Comparison of ENCODE assay signal across 9 cellular contexts in genomic region chr7:87148332-87148955, GRCh38. TPM values are rescaled to one million over a fixed set of nuclear protein-coding genes. Genes with fewer than 3 reads are reported as not detected.
DNase-seq lines count a peak whose midpoint lies in the region; ATAC-seq, FAIRE-seq and TF ChIP-seq lines count a peak whose summit lies in the region.
"Had no signal": no experiment of that assay in that cellular context is flagged by ENCODE, and none has a peak within 500 bp of the region (broad histone marks: within the 10 kb centered on the region; RNA-seq: fewer than 3 reads in every experiment).

No MANE protein-coding gene starts in this region.

- TF ChIP-seq RAD21 in liver (IDR thresholded peaks at IDR 0.05), result peak; percentile 80 to 81

- ATAC-seq in omental fat pad (ENCODE audit: low FRiP score), result no peak
- no peak for ATAC-seq in HG03097 (IDR thresholded peaks at IDR 0.05; ENCODE audit: low FRiP score, unreplicated experiment)
- ATAC-seq in HG03025 (IDR thresholded peaks at IDR 0.05; ENCODE audit: low FRiP score, unreplicated experiment), result no peak

- no peaks in the 10 kb centered on the region for H3K9me3 Mint-ChIP-seq in HFFc6
- H3K9me3 Mint-ChIP-seq: immature natural killer cell had no signal

- H3K4me3 Mint-ChIP-seq in HFFc6, result no peak overlapping the region
- H3K4me3 Mint-ChIP-seq: immature natural killer cell had no signal

- TF ChIP-seq CTCF in D721Med (IDR thresholded peaks at IDR 0.05; ENCODE audit: insufficient read depth, missing control alignments) (peak; percentile 61), HFFc6 (IDR thresholded peaks at IDR 0.05) (peak; percentile 76), WI38 (IDR thresholded peaks at IDR 0.05; ENCODE audit: low read depth, low read length) (0 out of 2 replicates have a peak, but pooled peaks have one; percentile 13), liver (IDR thresholded peaks at IDR 0.05; ENCODE audit: low read depth, low read length, missing input control) (peak; percentile 52), omental fat pad (IDR thresholded peaks at IDR 0.05) (no peak)

- H3K36me3 Mint-ChIP-seq in HFFc6 (ENCODE audit: low read depth), result peaks cover 7% of the 10 kb centered on the region

- H3K4me1 Mint-ChIP-seq in HFFc6 (ENCODE audit: low read depth), result peaks cover 14% of the 10 kb centered on the region

- H3K27me3 Mint-ChIP-seq in HFFc6 (ENCODE audit: insufficient read depth), result peaks cover 4% of the 10 kb centered on the region; the same call in 1 of the 2 replicates

- H3K27ac Mint-ChIP-seq in HFFc6, result no peak overlapping the region
- H3K27ac Mint-ChIP-seq: immature natural killer cell had no signal

- no peak overlapping the region for H3K9ac ChIP-seq in liver (ENCODE audit: low read depth in 1 of 2, low read length in 2 of 2)

- H3K9me3 ChIP-seq in liver (ENCODE audit: control insufficient read depth in 4 of 4, low read length in 3 of 4), result no peaks in the 10 kb centered on the region

- H3K4me1 ChIP-seq in liver (ENCODE audit: control insufficient read depth in 4 of 4, insufficient read depth in 4 of 4, low read length in 3 of 4), result peaks cover 0 to 13% (median 8%) of the 10 kb centered on the region in 4 donors

- no peak overlapping the region for H3K27ac ChIP-seq in liver (ENCODE audit: low read depth in 1 of 2, low read length in 2 of 2)

- H3K36me3 ChIP-seq in liver (ENCODE audit: control insufficient read depth in 4 of 4, insufficient read depth in 3 of 4, low read depth in 1 of 4, low read length in 3 of 4), result no peaks in the 10 kb centered on the region

- no peak for FAIRE-seq in D721Med (lab: Jason Lieb, UNC)

- no peak for DNase-seq in D721Med (ENCODE audit: insufficient read length, low spot score)
- peak; percentile 37 for DNase-seq in HFFc6
- no peak for DNase-seq in omental fat pad (ENCODE audit: low spot score)
- no peak for DNase-seq in activated CD4-positive, CD25-positive, alpha-beta regulatory T cell treated with anti-CD3 and anti-CD28 coated beads, Interleukin-2, amount 50 U/mL, for 72 hours

- 18% methylated on average over 1 of the region's 1 CpG for WGBS in liver

- H3K4me3 ChIP-seq in WI38 (ENCODE audit: low read depth, low read length) (no peak overlapping the region), liver (ENCODE audit: low read depth in 1 of 3, low read length in 3 of 3) (no peak overlapping the region)

- no peaks in the 10 kb centered on the region for H3K27me3 ChIP-seq in liver (ENCODE audit: control insufficient read depth in 4 of 4, insufficient read depth in 4 of 4, low read length in 3 of 4)

TF ChIP-seq in liver, 16 proteins besides CTCF, POLR2A, EP300 and RAD21:
- TF ChIP-seq HNF4A (conservative IDR thresholded peaks at IDR 0.05) (no peak), EGR1 (IDR thresholded peaks at IDR 0.05; ENCODE audit: low read depth in 2 of 2) (no peak), JUND (IDR thresholded peaks at IDR 0.05) (no peak), RXRA (IDR thresholded peaks at IDR 0.05) (no peak), ZBTB33 (IDR thresholded peaks at IDR 0.05) (no peak), FOXA2 (IDR thresholded peaks at IDR 0.05) (no peak), HNF4G (IDR thresholded peaks at IDR 0.05) (no peak), FOXA1 (IDR thresholded peaks at IDR 0.05) (no peak), GABPA (IDR thresholded peaks at IDR 0.05 in 1 of 2, conservative IDR thresholded peaks at IDR 0.05 in 1 of 2) (no peak), ATF3 (IDR thresholded peaks at IDR 0.05) (no peak), NR2F2 (IDR thresholded peaks at IDR 0.05) (no peak)

RNA-seq across cellular contexts. Expression of gene DMTF1, which starts 3.8 kb away (rescaled TPM):
- total RNA-seq in HFFc6 (2021; fragmentation: NEBNext Ultra II Directional; extraction: Animal tissue kit (Norgen Biotek cat#: 25700)), result 10 to 100 TPM; 26.2 to 33.0 (median 30.7) TPM
- total RNA-seq in liver (10 to 100 TPM; 35.3 to 54.6 TPM), omental fat pad (100 to 1,000 TPM in 1 of 4 donors, 10 to 100 TPM in 3; 64.4 to 121 (median 78.4) TPM)
- polyA plus RNA-seq in liver, result 10 to 100 TPM in 1 of 2 donors, 1 to 10 TPM in 1; 6.5 to 16.6 TPM

Comparison
In these comparisons a context has a peak if more than half of its experiments do, and no peak if none do; other contexts are left out.
1. CTCF ChIP-seq: peak in D721Med (single experiment), HFFc6 (single experiment), WI38 (single experiment) and liver (single experiment); none in omental fat pad (0 of 3).